In genomic region chr3:10319251-10319650, GRCh38 we compare ENCODE assay signal across 12 cellular contexts. TPM values are rescaled to one million over a fixed set of nuclear protein-coding genes. Genes with fewer than 3 reads are reported as not detected.
DNase-seq lines count a peak whose midpoint lies in the region; FAIRE-seq and TF ChIP-seq lines count a peak whose summit lies in the region.
"Had no signal": no experiment of that assay in that cellular context is flagged by ENCODE, and none has a peak within 500 bp of the region (broad histone marks: within the 10 kb centered on the region; RNA-seq: fewer than 3 reads in every experiment).

No MANE protein-coding gene starts in this region.

- H3K4me1 Mint-ChIP-seq in Calu3 (ENCODE audit: low read depth, unreplicated experiment) (no peaks in the 10 kb centered on the region), endothelial cell (ENCODE audit: unreplicated experiment) (peaks cover 65% of the 10 kb centered on the region)

- CTCF ChIA-PET in Calu3 (lab: Charles Lee) = no interaction called here
- CTCF ChIA-PET in OCI-LY7 (lab: Charles Lee; ENCODE audit: unreplicated experiment) = no interaction called here

- no peak overlapping the region for H3K18ac ChIP-seq in trophoblast cell (ENCODE audit: low read length)

- no peak overlapping the region for H4K12ac ChIP-seq in trophoblast cell (ENCODE audit: low read depth, low read length)

- H3K27ac Mint-ChIP-seq in Calu3 (ENCODE audit: unreplicated experiment) (no peak overlapping the region), endothelial cell (ENCODE audit: unreplicated experiment) (peak overlapping the region; percentile 33)

- H3K9me2 ChIP-seq in OCI-LY7 (ENCODE audit: insufficient read depth, low read length) = no peaks in the 10 kb centered on the region

- no peak overlapping the region for H2BK12ac ChIP-seq in trophoblast cell (ENCODE audit: low read length)

- peaks cover 6% of the 10 kb centered on the region for H3K79me1 ChIP-seq in trophoblast cell (ENCODE audit: low read length)

- H2AFZ ChIP-seq in OCI-LY7 (ENCODE audit: low read length) (no peak overlapping the region), trophoblast cell (ENCODE audit: insufficient read depth, low read length, poor library complexity) (no peak overlapping the region)

- H3K9me3 ChIP-seq in OCI-LY7 (ENCODE audit: low read length) (no peaks in the 10 kb centered on the region), trophoblast cell (ENCODE audit: insufficient read depth, low read depth, low read length) (no peaks in the 10 kb centered on the region)
- H3K9me3 ChIP-seq: tibial nerve had no signal

- FAIRE-seq in urothelium cell line (lab: Jason Lieb, UNC) = no peak

- H4K91ac ChIP-seq in trophoblast cell (ENCODE audit: low read depth, low read length) = no peak overlapping the region

- H3K9me3 Mint-ChIP-seq in Calu3 (ENCODE audit: low read depth, unreplicated experiment) (no peaks in the 10 kb centered on the region), endothelial cell (ENCODE audit: unreplicated experiment) (no peaks in the 10 kb centered on the region)

- H3K4me3 ChIP-seq in OCI-LY7 (ENCODE audit: low read depth, low read length, poor library complexity, severe bottlenecking) = peak overlapping the region; percentile 91
- H3K4me3 ChIP-seq in trophoblast cell (ENCODE audit: low read depth, low read length) = no peak overlapping the region

- H3K4me1 ChIP-seq in OCI-LY7 (ENCODE audit: insufficient read depth, low read length, poor library complexity, severe bottlenecking) (peaks cover 20% of the 10 kb centered on the region), trophoblast cell (ENCODE audit: control insufficient read depth in 1 of 2, insufficient read depth in 2 of 2, low read length in 2 of 2) (peaks cover 0 to 2% of the 10 kb centered on the region in 2 experiments)

- H3K14ac ChIP-seq in trophoblast cell (ENCODE audit: low read length) = no peak overlapping the region

- H4K8ac ChIP-seq in trophoblast cell (ENCODE audit: low read depth, low read length) = no peak overlapping the region

- peaks cover 36% of the 10 kb centered on the region for H3K36me3 Mint-ChIP-seq in Calu3 (ENCODE audit: insufficient read depth, unreplicated experiment)
- H3K36me3 Mint-ChIP-seq in endothelial cell (ENCODE audit: low read depth, unreplicated experiment) = peaks cover 44% of the 10 kb centered on the region

- H3K79me2 ChIP-seq in OCI-LY7 (ENCODE audit: insufficient read depth, low read depth, low read length) (peaks cover 24% of the 10 kb centered on the region), trophoblast cell (ENCODE audit: control insufficient read depth, insufficient read depth, low read length, poor library complexity) (peaks cover 12% of the 10 kb centered on the region)

- peak overlapping the region; percentile 68 for H3K4ac ChIP-seq in trophoblast cell (ENCODE audit: low read depth, low read length)

- TF ChIP-seq CTCF in Calu3 (IDR thresholded peaks at IDR 0.05; ENCODE audit: unreplicated experiment) (no peak), OCI-LY7 (conservative IDR thresholded peaks at IDR 0.05; ENCODE audit: low read length) (no peak), endothelial cell (IDR thresholded peaks at IDR 0.05; ENCODE audit: unreplicated experiment) (no peak), GM20000 (IDR thresholded peaks at IDR 0.05; ENCODE audit: extremely low read depth, missing control alignments) (no peak)

- no peak overlapping the region for H3K23ac ChIP-seq in trophoblast cell (ENCODE audit: low read length)

- DNase-seq in Calu3 (no peak), OCI-LY7 (ENCODE audit: low spot score) (no peak), endothelial cell (ENCODE audit: low spot score) (no peak), trophoblast cell (no peak), NCI-H128 (lab: John Stamatoyannopoulos, UW; ENCODE audit: unreplicated experiment) (no peak), GM20000 (ENCODE audit: low spot score) (no peak), urothelium cell line (ENCODE audit: low spot score) (no peak)
- DNase-seq in stimulated activated naive CD4-positive, alpha-beta T cell treated with Interleukin-2 at 50 U/mL for 16 hours (lab: John Stamatoyannopoulos, UW) = no peak
- DNase-seq: head of caudate nucleus, RPMI8226 had no signal

- no peak overlapping the region for H2BK5ac ChIP-seq in trophoblast cell (ENCODE audit: low read depth, low read length, poor library complexity)

- intact Hi-C loops in Calu3 (cut with micrococcal nuclease; ENCODE audit: unreplicated experiment) (no loop called here), OCI-LY7 (cut with micrococcal nuclease; ENCODE audit: unreplicated experiment) (no loop called here)

- no peak overlapping the region for H3K27ac ChIP-seq in OCI-LY7 (ENCODE audit: low read depth, low read length, poor library complexity, severe bottlenecking)
- H3K27ac ChIP-seq in trophoblast cell (ENCODE audit: low read depth, low read length) = no peak overlapping the region

- BruUV-seq in Calu3 (replicated peaks; lab: Mats Ljungman, UMichigan) = no TSS peak
- no TSS peak for BruUV-seq in OCI-LY7 (replicated peaks; lab: Mats Ljungman, UMichigan)

- peak overlapping the region; percentile 82 for H3K4me3 Mint-ChIP-seq in Calu3 (ENCODE audit: low read depth, unreplicated experiment)
- peak overlapping the region; percentile 99 for H3K4me3 Mint-ChIP-seq in endothelial cell (ENCODE audit: unreplicated experiment)

- POLR2A ChIA-PET in OCI-LY7 (lab: Charles Lee) = no interaction called here

- H3K36me3 ChIP-seq in OCI-LY7 (ENCODE audit: insufficient read depth, low read length) = peaks cover 49% of the 10 kb centered on the region
- peaks cover 33 to 45% of the 10 kb centered on the region in 2 experiments for H3K36me3 ChIP-seq in trophoblast cell (ENCODE audit: control insufficient read depth in 1 of 2, insufficient read depth in 2 of 2, low read length in 2 of 2)

- H4K20me1 ChIP-seq in OCI-LY7 (ENCODE audit: insufficient read depth, low read length) = peaks cover 6% of the 10 kb centered on the region; the same call in 1 of the 2 replicates

- H3K4me2 ChIP-seq in OCI-LY7 (ENCODE audit: low read length) = peak overlapping the region; percentile 99
- peak overlapping the region; percentile 56 for H3K4me2 ChIP-seq in trophoblast cell (ENCODE audit: low read length)

- no peaks in the 10 kb centered on the region for H3K27me3 ChIP-seq in trophoblast cell (ENCODE audit: insufficient read depth, low read length)
- H3K27me3 ChIP-seq: tibial nerve had no signal

- WGBS in trophoblast cell (ENCODE audit: extremely low coverage, insufficient coverage, insufficient read length) = no CpG with 5 or more reads among the region's 6 CpGs

- H3K27me3 Mint-ChIP-seq in Calu3 (ENCODE audit: unreplicated experiment) (peaks cover 12% of the 10 kb centered on the region), endothelial cell (ENCODE audit: unreplicated experiment) (peaks cover 7% of the 10 kb centered on the region)

- no peak overlapping the region for H2BK120ac ChIP-seq in trophoblast cell (ENCODE audit: insufficient read depth, low read length, poor library complexity)

- no peak overlapping the region for H2AK5ac ChIP-seq in trophoblast cell (ENCODE audit: low read length)

- H3K9ac ChIP-seq in trophoblast cell (ENCODE audit: low read length) = no peak overlapping the region

RNA-seq across cellular contexts. Expression of gene SEC13, which starts 1.7 kb away (rescaled TPM):
- total RNA-seq in Calu3 (2022) (94.8 and 96.8 TPM in 2 replicates), OCI-LY7 (2022) (104 and 111 TPM in 2 replicates), endothelial cell (ENCODE audit: unreplicated experiment) (367 TPM)
- 131 and 132 TPM in 2 replicates for total RNA-seq in OCI-LY7 (2014; rRNA removed; shearing (Covaris generic))
- 201 and 208 TPM in 2 replicates for polyA plus RNA-seq in trophoblast cell (2013)

RNA-seq across cellular contexts. Expression of gene GHRL, which starts 26.5 kb away (rescaled TPM):
- total RNA-seq in Calu3 (2022) = 0.85 and 2.1 TPM in 2 replicates
- 0.32 TPM in 1 of 2 replicates, not detected in the other for total RNA-seq in OCI-LY7 (2014; rRNA removed; shearing (Covaris generic))
- total RNA-seq in OCI-LY7 (2022) = 0.42 and 0.77 TPM in 2 replicates
- total RNA-seq in endothelial cell (ENCODE audit: unreplicated experiment) = 0.62 TPM
- polyA plus RNA-seq in trophoblast cell (2013) = 0.04 and 0.08 TPM in 2 replicates
- total RNA-seq: LHCN-M2 had no signal
